In genomic region chr14:49992448-49992847, GRCh38 we compare ENCODE assay signal across 15 cellular contexts.
DNase-seq lines count a peak whose midpoint lies in the region; ATAC-seq and TF ChIP-seq lines count a peak whose summit lies in the region.
"Had no signal": no experiment of that assay in that cellular context is flagged by ENCODE, and none has a peak within 500 bp of the region (broad histone marks: within the 10 kb centered on the region; RNA-seq: fewer than 3 reads in every experiment).

No MANE protein-coding gene starts in this region.

- peak overlapping the region; percentile 92 for H3K27ac Mint-ChIP-seq in activated CD8-positive, alpha-beta memory T cell treated with anti-CD3 and anti-CD28 coated beads, Interleukin-2, amount 10 ng/mL, durations not matched to agents 7 days and 5 days
- peak overlapping the region; percentile 65 for H3K27ac Mint-ChIP-seq in memory B cell

- 64 to 67% methylated on average over 4 of the region's 4 CpGs for WGBS in testis, 2 donors

- DNase-seq in activated CD8-positive, alpha-beta memory T cell treated with anti-CD3 and anti-CD28 coated beads, Interleukin-2, amount 10 ng/mL, durations not matched to agents 7 days and 5 days, result no peak
- DNase-seq in activated CD8-positive, alpha-beta memory T cell treated with anti-CD3 and anti-CD28 coated beads, Interleukin-2, amount 50 U/mL, for 48 hours, result no peak
- DNase-seq in WERI-Rb-1, result no peak
- DNase-seq in memory B cell (ENCODE audit: low spot score in 2 of 2), result no peak
- no peak for DNase-seq in testis
- DNase-seq in RWPE1 (ENCODE audit: low spot score), result no peak
- no peak for DNase-seq in activated naive CD4-positive, alpha-beta T cell treated with Interleukin-2 at 50 U/mL for 16 hours
- no peak for DNase-seq in NCI-H526 treated with DMSO at 0.1 percent for 48 hours (lab: John Stamatoyannopoulos, UW)
- DNase-seq: colonic mucosa, DMS153, hippocampal formation, Kasumi-1, left lung, NCI-H1694, NCI-H524 treated with DMSO at 0.1 percent for 48 hours had no signal

- H3K9me3 ChIP-seq in WERI-Rb-1 (ENCODE audit: severe bottlenecking) (no peaks in the 10 kb centered on the region), testis (no peaks in the 10 kb centered on the region)
- H3K9me3 ChIP-seq: colonic mucosa, left lung had no signal

- H3K4me3 ChIP-seq in WERI-Rb-1 (ENCODE audit: low read depth, low read length) (no peak overlapping the region), testis (no peak overlapping the region)
- H3K4me3 ChIP-seq: colonic mucosa, left lung had no signal

- H3K27ac ChIP-seq in WERI-Rb-1 (peak overlapping the region; percentile 8; the same call in 1 of the 2 replicates), testis (peak overlapping the region; percentile 48 to 55), RWPE1 (no peak overlapping the region)
- H3K27ac ChIP-seq: colonic mucosa, left lung had no signal

- peaks cover 33% of the 10 kb centered on the region for H3K4me1 ChIP-seq in testis
- H3K4me1 ChIP-seq: colonic mucosa, left lung had no signal

- ATAC-seq in activated CD8-positive, alpha-beta memory T cell treated with anti-CD3 and anti-CD28 coated beads, Interleukin-2, amount 10 ng/mL, durations not matched to agents 7 days and 5 days, result peak; percentile 15
- ATAC-seq in memory B cell (ENCODE audit: low read depth), result no peak

- H3K4me1 Mint-ChIP-seq in activated CD8-positive, alpha-beta memory T cell treated with anti-CD3 and anti-CD28 coated beads, Interleukin-2, amount 10 ng/mL, durations not matched to agents 7 days and 5 days, result peaks cover 56% of the 10 kb centered on the region
- H3K4me1 Mint-ChIP-seq in memory B cell, result peaks cover 22% of the 10 kb centered on the region

- H3K9me3 Mint-ChIP-seq in activated CD8-positive, alpha-beta memory T cell treated with anti-CD3 and anti-CD28 coated beads, Interleukin-2, amount 10 ng/mL, durations not matched to agents 7 days and 5 days (ENCODE audit: low read depth), result no peaks in the 10 kb centered on the region
- no peaks in the 10 kb centered on the region for H3K9me3 Mint-ChIP-seq in memory B cell

- intact Hi-C loops in testis (cut with DNase I; ENCODE audit: low total_unique reads), result no loop called here

- H3K36me3 ChIP-seq in WERI-Rb-1, result no peaks in the 10 kb centered on the region
- H3K36me3 ChIP-seq in testis (ENCODE audit: low read depth, missing control alignments), result no peaks in the 10 kb centered on the region
- H3K36me3 ChIP-seq: colonic mucosa, left lung had no signal

- peak overlapping the region; percentile 51 for H3K4me3 Mint-ChIP-seq in activated CD8-positive, alpha-beta memory T cell treated with anti-CD3 and anti-CD28 coated beads, Interleukin-2, amount 10 ng/mL, durations not matched to agents 7 days and 5 days
- H3K4me3 Mint-ChIP-seq in memory B cell, result no peak overlapping the region

- H3K27me3 Mint-ChIP-seq in activated CD8-positive, alpha-beta memory T cell treated with anti-CD3 and anti-CD28 coated beads, Interleukin-2, amount 10 ng/mL, durations not matched to agents 7 days and 5 days, result no peaks in the 10 kb centered on the region
- H3K27me3 Mint-ChIP-seq in memory B cell, result no peaks in the 10 kb centered on the region

- POLR2A ChIA-PET in RWPE1 (lab: Yijun Ruan, JAX; ENCODE audit: low non-redundant PET), result no interaction called here

- H3K27me3 ChIP-seq in WERI-Rb-1 (ENCODE audit: insufficient read depth, low read depth, severe bottlenecking) (no peaks in the 10 kb centered on the region), testis (no peaks in the 10 kb centered on the region)
- H3K27me3 ChIP-seq: colonic mucosa, left lung had no signal

- no peak for TF ChIP-seq CTCF in WERI-Rb-1 (IDR thresholded peaks at IDR 0.05; ENCODE audit: low read depth, low read length)
- no peak for TF ChIP-seq CTCF in testis (IDR thresholded peaks at IDR 0.05)
- TF ChIP-seq CTCF in RWPE1 (conservative IDR thresholded peaks at IDR 0.05; ENCODE audit: low read depth), result no peak

- no peak for TF ChIP-seq POLR2A in testis (IDR thresholded peaks at IDR 0.05)

- CTCF ChIA-PET in activated CD8-positive, alpha-beta memory T cell treated with anti-CD3 and anti-CD28 coated beads, Interleukin-2, amount 10 ng/mL, durations not matched to agents 7 days and 5 days (lab: Charles Lee), result interaction anchor here (0.7 to 1.7 kb wide), 8 partner anchors 9 to 130 kb away, joined by 3 to 6 read pairs (median 4); no protein-coding TSS in a partner anchor
- CTCF ChIA-PET in RWPE1 (lab: Yijun Ruan, JAX), result interaction anchor here (1.2 kb wide), 1 partner anchor 22 kb away, joined by 3 read pairs; no protein-coding TSS in a partner anchor

- H3K36me3 Mint-ChIP-seq in activated CD8-positive, alpha-beta memory T cell treated with anti-CD3 and anti-CD28 coated beads, Interleukin-2, amount 10 ng/mL, durations not matched to agents 7 days and 5 days, result peaks cover 5% of the 10 kb centered on the region
- H3K36me3 Mint-ChIP-seq in memory B cell, result peaks cover 5% of the 10 kb centered on the region
